16 cellular contexts compared by ENCODE assay signal in genomic region chr7:50684011-50684701, GRCh38.
A peak's percentile ranks its signal among the peaks of the same experiment; 100 is the strongest.
DNase-seq lines count a peak whose midpoint lies in the region; ATAC-seq and TF ChIP-seq lines count a peak whose summit lies in the region.
"Had no signal": no experiment of that assay in that cellular context is flagged by ENCODE, and none has a peak within 500 bp of the region (broad histone marks: within the 10 kb centered on the region; RNA-seq: fewer than 3 reads in every experiment).

No MANE protein-coding gene starts in this region.

- no peak overlapping the region for H3K9ac ChIP-seq in BLaER1 treated with 17β-estradiol and CSF1 and Interleukin-3, amounts not matched to agents 10 nM and 100 nM
- H3K9ac ChIP-seq in duodenal mucosa (ENCODE audit: low read depth in 1 of 2, low read length in 2 of 2), result no peak overlapping the region
- H3K9ac ChIP-seq: GM23248 had no signal

- H3K4me2 ChIP-seq in BLaER1 treated with 17β-estradiol and CSF1 and Interleukin-3, amounts not matched to agents 10 nM and 100 nM, result peak overlapping the region; percentile 25 to 57 (median 41); a peak in 16 of 22 replicates
- H3K4me2 ChIP-seq: A549 had no signal

- no peak overlapping the region for H3K4me3 ChIP-seq in BLaER1 treated with 17β-estradiol and CSF1 and Interleukin-3, amounts not matched to agents 10 nM and 100 nM
- H3K4me3 ChIP-seq in duodenal mucosa (ENCODE audit: low read depth in 1 of 2, low read length in 2 of 2) (no peak overlapping the region), prostate gland (no peak overlapping the region), left lung (no peak overlapping the region)
- H3K4me3 ChIP-seq: A549, GM12878, GM23248 had no signal

- H3K27ac ChIP-seq in BLaER1 treated with 17β-estradiol and CSF1 and Interleukin-3, amounts not matched to agents 10 nM and 100 nM, result no peak overlapping the region
- H3K27ac ChIP-seq in duodenal mucosa (ENCODE audit: low read depth, low read length), result peak overlapping the region; percentile 54
- H3K27ac ChIP-seq in prostate gland, result peak overlapping the region; percentile 42 to 61
- H3K27ac ChIP-seq in left lung, result no peak overlapping the region
- H3K27ac ChIP-seq: A549, GM23248 had no signal

- TF ChIP-seq POLR2A in prostate gland (IDR thresholded peaks at IDR 0.05), result no peak

- DNase-seq in left lobe of liver (ENCODE audit: low spot score), result peak; percentile 77
- DNase-seq in prostate gland (ENCODE audit: low spot score), result no peak
- no peak for DNase-seq in cerebellar nuclear complex (lab: John Stamatoyannopoulos, UW)
- DNase-seq in DMS79 (lab: John Stamatoyannopoulos, UW), result no peak
- no peak for DNase-seq in left lung
- no peak for DNase-seq in NCI-H69 (lab: John Stamatoyannopoulos, UW)
- DNase-seq: DMS53; GM23248; NCI-H1417; NCI-H1930; NCI-H524 treated with DMSO at 0.1 percent for 48 hours; NK-92 treated with Interleukin-12 subunit alpha and Interleukin-12 subunit beta, amount 100 ng/mL, for 24 hours had no signal

- peaks cover 13 to 85% (median 35%) of the 10 kb centered on the region in 11 experiments; a peak in 17 of 22 replicates for H4K20me1 ChIP-seq in BLaER1 treated with 17β-estradiol and CSF1 and Interleukin-3, amounts not matched to agents 10 nM and 100 nM

- H3K27me3 ChIP-seq in BLaER1 treated with 17β-estradiol and CSF1 and Interleukin-3, amounts not matched to agents 10 nM and 100 nM, result no peaks in the 10 kb centered on the region
- no peaks in the 10 kb centered on the region for H3K27me3 ChIP-seq in duodenal mucosa (ENCODE audit: control insufficient read depth in 1 of 2, insufficient read depth in 2 of 2, low read length in 2 of 2)
- no peaks in the 10 kb centered on the region for H3K27me3 ChIP-seq in prostate gland (replicated peaks; ENCODE audit: insufficient read depth)
- H3K27me3 ChIP-seq in left lung, result no peaks in the 10 kb centered on the region

- peaks cover 23 to 63% (median 47%) of the 10 kb centered on the region in 11 experiments for H3K36me3 ChIP-seq in BLaER1 treated with 17β-estradiol and CSF1 and Interleukin-3, amounts not matched to agents 10 nM and 100 nM
- H3K36me3 ChIP-seq in duodenal mucosa (ENCODE audit: control insufficient read depth in 1 of 2, insufficient read depth in 2 of 2, low read length in 2 of 2), result peaks cover 0 to 5% of the 10 kb centered on the region in 2 donors
- H3K36me3 ChIP-seq in prostate gland, result no peaks in the 10 kb centered on the region
- H3K36me3 ChIP-seq in left lung, result peaks cover 0 to 8% of the 10 kb centered on the region in 2 donors

- 79% methylated on average over 5 of the region's 5 CpGs for WGBS in prostate gland

- peak; percentile 59 for ATAC-seq in left lobe of liver
- no peak for ATAC-seq in left lung
- ATAC-seq: A549, GM12878 had no signal

- H3K9me3 ChIP-seq in BLaER1 treated with 17β-estradiol and CSF1 and Interleukin-3, amounts not matched to agents 10 nM and 100 nM (replicated peaks in 1 of 11), result peaks cover 0 to 10% (median 0%) of the 10 kb centered on the region in 11 experiments; a peak in 8 of 22 replicates
- H3K9me3 ChIP-seq in duodenal mucosa (ENCODE audit: control insufficient read depth in 1 of 2, low read length in 2 of 2) (no peaks in the 10 kb centered on the region), prostate gland (no peaks in the 10 kb centered on the region), left lung (no peaks in the 10 kb centered on the region)
- H3K9me3 ChIP-seq: A549 had no signal

- TF ChIP-seq CTCF in prostate gland (IDR thresholded peaks at IDR 0.05) (no peak), left lung (IDR thresholded peaks at IDR 0.05) (no peak)

- peaks cover 39 to 57% (median 49%) of the 10 kb centered on the region in 10 experiments for H3K4me1 ChIP-seq in BLaER1 treated with 17β-estradiol and CSF1 and Interleukin-3, amounts not matched to agents 10 nM and 100 nM
- H3K4me1 ChIP-seq in duodenal mucosa (ENCODE audit: control insufficient read depth in 1 of 2, insufficient read depth in 2 of 2, low read length in 2 of 2) (peaks cover 31 to 42% of the 10 kb centered on the region in 2 donors), prostate gland (replicated peaks) (peaks cover 20% of the 10 kb centered on the region), left lung (peaks cover 13 to 27% of the 10 kb centered on the region in 2 donors)

- intact Hi-C loops in prostate gland (cut with DNase I), result loop anchor here (5.0 to 10.0 kb wide), 2 partner anchors 108 to 179 kb away; no protein-coding TSS in a partner anchor
- intact Hi-C loops in left lung (cut with DNase I), result no loop called here

Comparison
In these comparisons a context has a peak if more than half of its experiments do, and no peak if none do; other contexts are left out.
1. H3K27ac ChIP-seq: peak in duodenal mucosa (single experiment) and prostate gland (2 of 2); none in BLaER1 treated with 17β-estradiol and CSF1 and Interleukin-3, amounts not matched to agents 10 nM and 100 nM (0 of 11) and left lung (0 of 2).